ENCODE assay signal across 1 cellular context in the genomic region with DNA sequence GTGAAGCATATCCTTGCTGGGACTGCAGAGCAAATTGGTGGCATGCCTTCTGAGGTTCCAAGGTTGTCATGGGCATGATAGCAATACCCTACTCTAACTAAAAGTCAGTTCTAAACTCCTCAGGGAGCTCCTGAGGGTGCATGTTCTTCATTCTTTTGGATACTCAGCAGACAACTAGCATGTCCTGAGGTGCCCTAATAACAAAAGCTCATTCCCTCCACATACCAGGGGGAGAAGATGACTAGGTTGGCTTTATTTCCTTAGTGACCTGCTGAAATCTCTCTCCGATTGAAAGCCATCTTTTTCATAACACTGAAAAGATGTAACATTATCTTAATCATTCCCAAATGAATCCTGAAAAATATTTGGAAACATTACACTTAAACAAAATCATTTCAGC.
TF ChIP-seq lines count a peak whose summit lies in the region.

No MANE protein-coding gene starts in this region.

TF ChIP-seq in K562, 482 proteins besides CTCF, POLR2A, EP300 and RAD21 (continued from another document):
- TF ChIP-seq GATAD2A (IDR thresholded peaks at IDR 0.05) (no peak), KLF1 (tag; IDR thresholded peaks at IDR 0.05) (no peak), POLR2B (IDR thresholded peaks at IDR 0.05; ENCODE audit: low read depth, partially characterized antibody) (no peak), KAT8 (IDR thresholded peaks at IDR 0.05; ENCODE audit: low read depth) (no peak), NUFIP1 (IDR thresholded peaks at IDR 0.05; ENCODE audit: partially characterized antibody) (no peak)
- TF ChIP-seq, protein P1, sequence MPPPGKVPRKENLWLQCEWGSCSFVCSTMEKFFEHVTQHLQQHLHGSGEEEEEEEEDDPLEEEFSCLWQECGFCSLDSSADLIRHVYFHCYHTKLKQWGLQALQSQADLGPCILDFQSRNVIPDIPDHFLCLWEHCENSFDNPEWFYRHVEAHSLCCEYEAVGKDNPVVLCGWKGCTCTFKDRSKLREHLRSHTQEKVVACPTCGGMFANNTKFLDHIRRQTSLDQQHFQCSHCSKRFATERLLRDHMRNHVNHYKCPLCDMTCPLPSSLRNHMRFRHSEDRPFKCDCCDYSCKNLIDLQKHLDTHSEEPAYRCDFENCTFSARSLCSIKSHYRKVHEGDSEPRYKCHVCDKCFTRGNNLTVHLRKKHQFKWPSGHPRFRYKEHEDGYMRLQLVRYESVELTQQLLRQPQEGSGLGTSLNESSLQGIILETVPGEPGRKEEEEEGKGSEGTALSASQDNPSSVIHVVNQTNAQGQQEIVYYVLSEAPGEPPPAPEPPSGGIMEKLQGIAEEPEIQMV (tag; conservative IDR thresholded peaks at IDR 0.05; ENCODE audit: low read depth), result no peak
